15 cellular contexts compared by ENCODE assay signal in genomic region chr19:1216756-1217155, GRCh38. TPM values are rescaled to one million over a fixed set of nuclear protein-coding genes. Genes with fewer than 3 reads are reported as not detected.
A peak's percentile ranks its signal among the peaks of the same experiment; 100 is the strongest.
DNase-seq lines count a peak whose midpoint lies in the region; ATAC-seq and TF ChIP-seq lines count a peak whose summit lies in the region.
"Had no signal": no experiment of that assay in that cellular context is flagged by ENCODE, and none has a peak within 500 bp of the region (broad histone marks: within the 10 kb centered on the region; RNA-seq: fewer than 3 reads in every experiment).

No MANE protein-coding gene starts in this region.

- no peak for ATAC-seq in WTC11
- no peak for ATAC-seq in activated T-helper 17 cell treated with anti-CD3 and anti-CD28 coated beads, Interleukin-2, amount 50 U/mL, for 72 hours (replicated peaks)
- ATAC-seq: naive thymus-derived CD4-positive, alpha-beta T cell had no signal

- H3K4me1 ChIP-seq in osteoblast (ENCODE audit: insufficient read depth, low read length) (peaks cover 40% of the 10 kb centered on the region), trophoblast cell (ENCODE audit: control insufficient read depth in 1 of 2, insufficient read depth in 2 of 2, low read length in 2 of 2) (peaks cover 13% of the 10 kb centered on the region in 2 experiments)

- H3K27ac Mint-ChIP-seq in HFFc6: peak overlapping the region; percentile 96
- H3K27ac Mint-ChIP-seq in WTC11: peak overlapping the region; percentile 80; the same call in 1 of the 2 replicates
- H3K27ac Mint-ChIP-seq in activated T-helper 17 cell treated with anti-CD3 and anti-CD28 coated beads, Interleukin-2, amount 50 U/mL, for 72 hours: no peak overlapping the region

- H3K79me2 ChIP-seq in osteoblast (ENCODE audit: insufficient read depth, low read length) (peaks cover 86% of the 10 kb centered on the region), trophoblast cell (ENCODE audit: control insufficient read depth, insufficient read depth, low read length, poor library complexity) (peaks cover 10% of the 10 kb centered on the region)

- H3K27ac ChIP-seq in osteoblast (ENCODE audit: low read depth, low read length) (peak overlapping the region; percentile 90), trophoblast cell (ENCODE audit: low read depth, low read length) (no peak overlapping the region)
- H3K27ac ChIP-seq: breast epithelium had no signal

- no peak overlapping the region for H3K14ac ChIP-seq in trophoblast cell (ENCODE audit: low read length)

- in situ Hi-C loops in G401 (cut with HindIII; ENCODE audit: low sequenced_read_pairs): no loop called here

- H3K9me3 ChIP-seq in osteoblast (ENCODE audit: low read depth, low read length) (no peaks in the 10 kb centered on the region), trophoblast cell (ENCODE audit: insufficient read depth, low read depth, low read length) (peaks cover 3% of the 10 kb centered on the region)
- H3K9me3 ChIP-seq: breast epithelium, testis had no signal

- H3K9me3 Mint-ChIP-seq in HFFc6: no peaks in the 10 kb centered on the region
- H3K9me3 Mint-ChIP-seq in WTC11: no peaks in the 10 kb centered on the region
- H3K9me3 Mint-ChIP-seq in activated T-helper 17 cell treated with anti-CD3 and anti-CD28 coated beads, Interleukin-2, amount 50 U/mL, for 72 hours: no peaks in the 10 kb centered on the region
- H3K9me3 Mint-ChIP-seq: CD14-positive monocyte had no signal

- peak overlapping the region; percentile 78 for H3K4me3 Mint-ChIP-seq in HFFc6
- H3K4me3 Mint-ChIP-seq in WTC11: no peak overlapping the region
- no peak overlapping the region for H3K4me3 Mint-ChIP-seq in activated T-helper 17 cell treated with anti-CD3 and anti-CD28 coated beads, Interleukin-2, amount 50 U/mL, for 72 hours
- H3K4me3 Mint-ChIP-seq: CD14-positive monocyte; naive thymus-derived CD4-positive, alpha-beta T cell had no signal

- H3K9ac ChIP-seq in trophoblast cell (ENCODE audit: low read length): no peak overlapping the region

- H2AK5ac ChIP-seq in trophoblast cell (ENCODE audit: low read length): no peak overlapping the region

- H3K4me2 ChIP-seq in osteoblast (ENCODE audit: insufficient read depth, low read length) (peak overlapping the region; percentile 53), trophoblast cell (ENCODE audit: low read length) (no peak overlapping the region)

- DNase-seq in HFFc6 (no peak), WTC11 (ENCODE audit: low spot score) (no peak), osteoblast (ENCODE audit: insufficient read length, low spot score, missing footprints) (peak; percentile 89), trophoblast cell (no peak), G401 (ENCODE audit: low spot score) (no peak)
- DNase-seq: activated CD4-positive, alpha-beta T cell treated with anti-CD3 and anti-CD28 coated beads, Interleukin-2, amount 50 U/mL, for 1 hour; activated effector memory CD4-positive, alpha-beta T cell treated with Interleukin-2 at 50 U/mL for 16 hours; naive thymus-derived CD4-positive, alpha-beta T cell; NCI-H2029 treated with DMSO at 0.1 percent for 48 hours; small intestine; SW 1271; testis had no signal

- WGBS in trophoblast cell (ENCODE audit: extremely low coverage, insufficient coverage, insufficient read length): no CpG with 5 or more reads among the region's 12 CpGs

- H3K4me3 ChIP-seq in osteoblast (ENCODE audit: insufficient read depth, low read length) (no peak overlapping the region), trophoblast cell (ENCODE audit: low read depth, low read length) (no peak overlapping the region)
- H3K4me3 ChIP-seq: breast epithelium, testis had no signal

- CTCF ChIA-PET in WTC11 (lab: Charles Lee): interaction anchor here (0.6 to 2.6 kb wide), 21 partner anchors 9 to 983 kb away, joined by 3 to 28 read pairs (median 3); partner anchors contain the start of genes ATP5F1D, CBARP, CIRBP and SBNO2

- H2BK120ac ChIP-seq in trophoblast cell (ENCODE audit: insufficient read depth, low read length, poor library complexity): no peak overlapping the region

- no peak overlapping the region for H4K91ac ChIP-seq in trophoblast cell (ENCODE audit: low read depth, low read length)

- no peaks in the 10 kb centered on the region for H3K79me1 ChIP-seq in trophoblast cell (ENCODE audit: low read length)

- H3K18ac ChIP-seq in trophoblast cell (ENCODE audit: low read length): no peak overlapping the region

- peaks cover 15% of the 10 kb centered on the region for H3K36me3 ChIP-seq in osteoblast (ENCODE audit: insufficient read depth, low read length)
- peaks cover 32% of the 10 kb centered on the region in 2 experiments for H3K36me3 ChIP-seq in trophoblast cell (ENCODE audit: control insufficient read depth in 1 of 2, insufficient read depth in 2 of 2, low read length in 2 of 2)
- H3K36me3 ChIP-seq: breast epithelium had no signal

- H3K27me3 Mint-ChIP-seq in HFFc6 (ENCODE audit: insufficient read depth): peaks cover 11% of the 10 kb centered on the region
- H3K27me3 Mint-ChIP-seq in WTC11 (ENCODE audit: low read depth): no peaks in the 10 kb centered on the region
- H3K27me3 Mint-ChIP-seq in activated T-helper 17 cell treated with anti-CD3 and anti-CD28 coated beads, Interleukin-2, amount 50 U/mL, for 72 hours: no peaks in the 10 kb centered on the region
- H3K27me3 Mint-ChIP-seq: naive thymus-derived CD4-positive, alpha-beta T cell had no signal

- no peak overlapping the region for H3K4ac ChIP-seq in trophoblast cell (ENCODE audit: low read depth, low read length)

- peaks cover 38% of the 10 kb centered on the region for H3K4me1 Mint-ChIP-seq in HFFc6 (ENCODE audit: low read depth)
- peaks cover 29% of the 10 kb centered on the region for H3K4me1 Mint-ChIP-seq in WTC11
- H3K4me1 Mint-ChIP-seq in activated T-helper 17 cell treated with anti-CD3 and anti-CD28 coated beads, Interleukin-2, amount 50 U/mL, for 72 hours: peaks cover 11% of the 10 kb centered on the region

- no peak for TF ChIP-seq CTCF in HFFc6 (IDR thresholded peaks at IDR 0.05)
- no peak for TF ChIP-seq CTCF in WTC11 (IDR thresholded peaks at IDR 0.05)
- no peak for TF ChIP-seq CTCF in osteoblast (IDR thresholded peaks at IDR 0.05; ENCODE audit: extremely low read depth, low read depth, low read length)

- H4K8ac ChIP-seq in trophoblast cell (ENCODE audit: low read depth, low read length): no peak overlapping the region

- peaks cover 8% of the 10 kb centered on the region for H3K36me3 Mint-ChIP-seq in HFFc6 (ENCODE audit: low read depth)
- H3K36me3 Mint-ChIP-seq in WTC11: peaks cover 8% of the 10 kb centered on the region
- H3K36me3 Mint-ChIP-seq in activated T-helper 17 cell treated with anti-CD3 and anti-CD28 coated beads, Interleukin-2, amount 50 U/mL, for 72 hours (ENCODE audit: low read depth): peaks cover 17% of the 10 kb centered on the region

- H3K23ac ChIP-seq in trophoblast cell (ENCODE audit: low read length): no peak overlapping the region

- H2AFZ ChIP-seq in osteoblast (ENCODE audit: low read length) (no peak overlapping the region), trophoblast cell (ENCODE audit: insufficient read depth, low read length, poor library complexity) (no peak overlapping the region)

- no peak overlapping the region for H2BK5ac ChIP-seq in trophoblast cell (ENCODE audit: low read depth, low read length, poor library complexity)

- H4K12ac ChIP-seq in trophoblast cell (ENCODE audit: low read depth, low read length): no peak overlapping the region

- H2BK12ac ChIP-seq in trophoblast cell (ENCODE audit: low read length): no peak overlapping the region

- H4K20me1 ChIP-seq in osteoblast (ENCODE audit: insufficient read depth, low read length): peaks cover 19% of the 10 kb centered on the region

- H3K27me3 ChIP-seq in osteoblast (ENCODE audit: insufficient read depth, low read length) (no peaks in the 10 kb centered on the region), trophoblast cell (ENCODE audit: insufficient read depth, low read length) (no peaks in the 10 kb centered on the region)
- H3K27me3 ChIP-seq: breast epithelium, testis had no signal

- POLR2A ChIA-PET in WTC11 (lab: Charles Lee): interaction anchor here (1.2 kb wide), 1 partner anchor 134 kb away, joined by 3 read pairs; no protein-coding TSS in a partner anchor

RNA-seq across cellular contexts. Expression of gene STK11, which starts 11.2 kb away (rescaled TPM):
- total RNA-seq in HFFc6 (2021; fragmentation: NEBNext Ultra II Directional; extraction: Animal tissue kit (Norgen Biotek cat#: 25700)): 10 to 100 TPM; 52.9 to 59.1 (median 56.7) TPM
- 106 to 112 TPM (median 106 TPM) in 3 replicates for total RNA-seq in WTC11 (2021)
- total RNA-seq in osteoblast: 75.7 and 100 TPM in 2 replicates
- total RNA-seq in activated T-helper 17 cell treated with anti-CD3 and anti-CD28 coated beads, Interleukin-2, amount 50 U/mL, for 72 hours: 10 to 100 TPM; 77.0 to 86.6 TPM
- 32.9 and 33.1 TPM in 2 replicates for polyA plus RNA-seq in trophoblast cell (2013)
- 83.6 and 94.8 TPM in 2 replicates for total RNA-seq in G401 (2014; rRNA removed; shearing (Covaris generic))

RNA-seq across cellular contexts. Expression of gene CBARP, which starts 21.0 kb away (rescaled TPM):
- total RNA-seq in HFFc6 (2021; fragmentation: NEBNext Ultra II Directional; extraction: Animal tissue kit (Norgen Biotek cat#: 25700)): 10 to 100 TPM in 1 of 6 experiments, 1 to 10 TPM in 5; 7.6 to 12.7 (median 8.6) TPM
- 21.9 to 23.6 TPM (median 23.4 TPM) in 3 replicates for total RNA-seq in WTC11 (2021)
- 1.8 and 2.9 TPM in 2 replicates for total RNA-seq in osteoblast
- total RNA-seq in activated T-helper 17 cell treated with anti-CD3 and anti-CD28 coated beads, Interleukin-2, amount 50 U/mL, for 72 hours: 1 to 10 TPM in 1 of 2 donors, under 1 TPM in 1; 0.77 to 1.4 TPM
- 3.7 and 4.2 TPM in 2 replicates for polyA plus RNA-seq in trophoblast cell (2013)
- total RNA-seq in G401 (2014; rRNA removed; shearing (Covaris generic)): 3.6 and 5.6 TPM in 2 replicates
- polyA plus RNA-seq: CD14-positive monocyte; naive thymus-derived CD4-positive, alpha-beta T cell had no signal

RNA-seq across cellular contexts. Expression of gene ATP5F1D, which starts 24.8 kb away (rescaled TPM):
- total RNA-seq in HFFc6 (2021; fragmentation: NEBNext Ultra II Directional; extraction: Animal tissue kit (Norgen Biotek cat#: 25700)): 100 to 1,000 TPM; 190 to 243 (median 217) TPM
- total RNA-seq in WTC11 (2021): 262 to 277 TPM (median 270 TPM) in 3 replicates
- total RNA-seq in osteoblast: 12.4 and 13.8 TPM in 2 replicates
- total RNA-seq in activated T-helper 17 cell treated with anti-CD3 and anti-CD28 coated beads, Interleukin-2, amount 50 U/mL, for 72 hours: 100 to 1,000 TPM; 148 to 210 TPM
- 106 and 107 TPM in 2 replicates for polyA plus RNA-seq in trophoblast cell (2013)
- total RNA-seq in G401 (2014; rRNA removed; shearing (Covaris generic)): 61.3 and 98.5 TPM in 2 replicates

RNA-seq across cellular contexts. Expression of gene MIDN, which starts 31.6 kb away (rescaled TPM):
- total RNA-seq in HFFc6 (2021; fragmentation: NEBNext Ultra II Directional; extraction: Animal tissue kit (Norgen Biotek cat#: 25700)): 10 to 100 TPM; 58.4 to 73.3 (median 67.4) TPM
- total RNA-seq in WTC11 (2021): 189 to 190 TPM (median 189 TPM) in 3 replicates
- 14.4 and 19.9 TPM in 2 replicates for total RNA-seq in osteoblast
- total RNA-seq in activated T-helper 17 cell treated with anti-CD3 and anti-CD28 coated beads, Interleukin-2, amount 50 U/mL, for 72 hours: 10 to 100 TPM; 51.4 to 56.8 TPM
- polyA plus RNA-seq in trophoblast cell (2013): 159 and 165 TPM in 2 replicates
- 14.0 and 17.5 TPM in 2 replicates for total RNA-seq in G401 (2014; rRNA removed; shearing (Covaris generic))

RNA-seq across cellular contexts. Expression of gene SBNO2, which starts 42.7 kb away (rescaled TPM):
- total RNA-seq in HFFc6 (2021; fragmentation: NEBNext Ultra II Directional; extraction: Animal tissue kit (Norgen Biotek cat#: 25700)): 10 to 100 TPM; 33.7 to 49.8 (median 41.5) TPM
- total RNA-seq in WTC11 (2021): 40.7 to 57.3 TPM (median 48.0 TPM) in 3 replicates
- total RNA-seq in osteoblast: 58.0 and 69.1 TPM in 2 replicates
- total RNA-seq in activated T-helper 17 cell treated with anti-CD3 and anti-CD28 coated beads, Interleukin-2, amount 50 U/mL, for 72 hours: 100 to 1,000 TPM; 119 to 139 TPM
- 21.2 and 22.5 TPM in 2 replicates for polyA plus RNA-seq in trophoblast cell (2013)
- total RNA-seq in G401 (2014; rRNA removed; shearing (Covaris generic)): 22.3 and 25.1 TPM in 2 replicates
